Comparison of ENCODE assay signal across 1 cellular context in genomic region chr2:176084629-176085119, GRCh38.
TF ChIP-seq lines count a peak whose summit lies in the region.

No MANE protein-coding gene starts in this region.

TF ChIP-seq in A549, 52 proteins besides CTCF, POLR2A, EP300 and RAD21:
- no peak for TF ChIP-seq ZC3H11A (IDR thresholded peaks at IDR 0.05)
- TF ChIP-seq FOXS1 (CRISPR knock-in tag; IDR thresholded peaks at IDR 0.05): no peak
